Comparison of ENCODE assay signal across 2 cellular contexts in genomic region chr4:1069394-1069793, GRCh38.
TF ChIP-seq lines count a peak whose summit lies in the region.

No MANE protein-coding gene starts in this region.

TF ChIP-seq in IMR-90, 13 proteins besides CTCF, POLR2A, EP300 and RAD21:
- TF ChIP-seq USF2 (IDR thresholded peaks at IDR 0.05; ENCODE audit: low read depth, low read length) (0 out of 2 replicates have a peak, but pooled peaks have one; percentile 25), SMC3 (IDR thresholded peaks at IDR 0.05; ENCODE audit: low read depth, low read length) (no peak), RFX5 (IDR thresholded peaks at IDR 0.05; ENCODE audit: low read depth, low read length) (no peak)

TF ChIP-seq in K562, 482 proteins besides CTCF, POLR2A, EP300 and RAD21:
- TF ChIP-seq TFE3 (CRISPR knock-in tag; IDR thresholded peaks at IDR 0.05) (peak; percentile 89), BHLHE40 (IDR thresholded peaks at IDR 0.05; ENCODE audit: low read length) (no peak), TOE1 (IDR thresholded peaks at IDR 0.05; ENCODE audit: borderline replicate concordance) (peak; percentile 49; the same call in 1 of the 2 replicates), TOE1 (CRISPR knock-in tag; IDR thresholded peaks at IDR 0.05; ENCODE audit: borderline replicate concordance, low read depth) (no peak), ZBTB40 (IDR thresholded peaks at IDR 0.05) (no peak), ZBTB40 (CRISPR knock-in tag; IDR thresholded peaks at IDR 0.05) (no peak), USF1 (CRISPR knock-in tag; IDR thresholded peaks at IDR 0.05) (0 out of 2 replicates have a peak, but pooled peaks have one; percentile 16), CUX1 (CRISPR knock-in tag; IDR thresholded peaks at IDR 0.05) (no peak), CBFA2T2 (conservative IDR thresholded peaks at IDR 0.05) (peak; percentile 33; the same call in 1 of the 2 replicates), RAD51 (IDR thresholded peaks at IDR 0.05; ENCODE audit: borderline replicate concordance, low read depth) (peak; percentile 79)
